ENCODE assay signal across 22 cellular contexts in genomic region chr11:108628326-108628725, GRCh38. TPM values are rescaled to one million over a fixed set of nuclear protein-coding genes. Genes with fewer than 3 reads are reported as not detected.
DNase-seq lines count a peak whose midpoint lies in the region; ATAC-seq and TF ChIP-seq lines count a peak whose summit lies in the region.
"Had no signal": no experiment of that assay in that cellular context is flagged by ENCODE, and none has a peak within 500 bp of the region (broad histone marks: within the 10 kb centered on the region; RNA-seq: fewer than 3 reads in every experiment).

No MANE protein-coding gene starts in this region.

- no peak overlapping the region for H3K4me3 ChIP-seq in IMR-90 (ENCODE audit: insufficient read depth, low read depth, low read length)
- peak overlapping the region in 1 of 2 donors; percentile 41 for H3K4me3 ChIP-seq in neuronal stem cell (ENCODE audit: low read length in 2 of 2)
- H3K4me3 ChIP-seq in vagina, result no peak overlapping the region
- H3K4me3 ChIP-seq: BLaER1, GM12878 had no signal

- dilution Hi-C loops in IMR-90 (cut with HindIII; ENCODE audit: low sequenced_read_pairs, unreplicated experiment), result no loop called here

- no peaks in the 10 kb centered on the region for H3K36me3 ChIP-seq in IMR-90 (ENCODE audit: control insufficient read depth, insufficient read depth, low read length)
- H3K36me3 ChIP-seq in neuronal stem cell (replicated peaks in 1 of 2; ENCODE audit: control insufficient read depth in 2 of 2, insufficient read depth in 2 of 2, low read length in 2 of 2), result no peaks in the 10 kb centered on the region
- no peaks in the 10 kb centered on the region for H3K36me3 ChIP-seq in vagina
- H3K36me3 ChIP-seq: BE2C, BLaER1 had no signal

- CTCF ChIA-PET in IMR-90 (lab: Yijun Ruan, JAX), result no interaction called here

- no TSS peak for BruUV-seq in IMR-90 (replicated peaks; lab: Mats Ljungman, UMichigan)

- H3K9me3 ChIP-seq in IMR-90 (ENCODE audit: control insufficient read depth, insufficient read depth, low read length), result no peaks in the 10 kb centered on the region
- peaks cover 10 to 14% of the 10 kb centered on the region in 2 donors for H3K9me3 ChIP-seq in neuronal stem cell (replicated peaks in 1 of 2; ENCODE audit: control insufficient read depth in 2 of 2, insufficient read depth in 1 of 2, low read depth in 1 of 2, low read length in 2 of 2)
- H3K9me3 ChIP-seq in vagina, result no peaks in the 10 kb centered on the region
- H3K9me3 ChIP-seq: BE2C had no signal

- H3K27ac ChIP-seq in IMR-90 (ENCODE audit: insufficient read depth, low read length), result no peak overlapping the region
- no peak overlapping the region for H3K27ac ChIP-seq in neuronal stem cell (replicated peaks; ENCODE audit: low read length)
- no peak overlapping the region for H3K27ac ChIP-seq in vagina
- H3K27ac ChIP-seq: BLaER1 had no signal

- no peaks in the 10 kb centered on the region for H3K36me3 Mint-ChIP-seq in type B pancreatic cell
- H3K36me3 Mint-ChIP-seq: CD14-positive monocyte; CD4-positive, alpha-beta memory T cell; CD4-positive, CD25-positive, alpha-beta regulatory T cell had no signal

- H2AK5ac ChIP-seq in IMR-90 (ENCODE audit: low read depth, low read length), result no peak overlapping the region
- H2AK5ac ChIP-seq in neuronal stem cell (ENCODE audit: low read depth, low read length), result no peak overlapping the region

- TF ChIP-seq CTCF in IMR-90 (conservative IDR thresholded peaks at IDR 0.05; ENCODE audit: low read depth, low read length) (no peak), type B pancreatic cell (conservative IDR thresholded peaks at IDR 0.05) (no peak), vagina (IDR thresholded peaks at IDR 0.05) (no peak)

- H3K14ac ChIP-seq in IMR-90 (replicated peaks; ENCODE audit: low read depth, low read length) (no peak overlapping the region), neuronal stem cell (ENCODE audit: low read length) (no peak overlapping the region)

- H2BK120ac ChIP-seq in IMR-90 (ENCODE audit: low read depth, low read length) (no peak overlapping the region), neuronal stem cell (ENCODE audit: low read depth, low read length) (no peak overlapping the region)

- no peak overlapping the region for H3K23ac ChIP-seq in IMR-90 (ENCODE audit: low read depth, low read length)
- H3K23ac ChIP-seq in neuronal stem cell (ENCODE audit: low read depth, low read length, poor library complexity), result no peak overlapping the region

- WGBS in IMR-90 (ENCODE audit: extremely low coverage in 2 of 2, insufficient read length in 1 of 2), 2 experiments, result 100% methylated on average over 4 of the region's 10 CpGs; no CpG with 5 or more reads in 1 of the 2 experiments
- no CpG with 5 or more reads among the region's 10 CpGs for WGBS in neuronal stem cell (ENCODE audit: extremely low coverage in 2 of 2, insufficient read length in 2 of 2, insufficient replicate concordance in 1 of 2), 2 donors

- intact Hi-C loops in IMR-90 (cut with micrococcal nuclease) (no loop called here), vagina (cut with DNase I) (no loop called here)

- no peak overlapping the region for H4K8ac ChIP-seq in IMR-90 (ENCODE audit: low read depth in 2 of 2, low read length in 2 of 2)
- H4K8ac ChIP-seq in neuronal stem cell (ENCODE audit: low read depth, low read length), result no peak overlapping the region

- H2AFZ ChIP-seq in IMR-90 (replicated peaks; ENCODE audit: low read length, poor library complexity) (peak overlapping the region; percentile 46), neuronal stem cell (ENCODE audit: low read length) (no peak overlapping the region)

- no peaks in the 10 kb centered on the region for H3K9me3 Mint-ChIP-seq in type B pancreatic cell

- no peaks in the 10 kb centered on the region for H3K27me3 Mint-ChIP-seq in type B pancreatic cell

- no peak overlapping the region for H3K4me3 Mint-ChIP-seq in type B pancreatic cell
- H3K4me3 Mint-ChIP-seq: CD14-positive monocyte; CD4-positive, alpha-beta memory T cell; CD4-positive, CD25-positive, alpha-beta regulatory T cell; CD8-positive, alpha-beta memory T cell had no signal

- no peak overlapping the region for H2BK15ac ChIP-seq in IMR-90 (ENCODE audit: low read depth, low read length)
- H2BK15ac ChIP-seq in neuronal stem cell (ENCODE audit: low read length), result no peak overlapping the region

- H3K9ac ChIP-seq in IMR-90 (ENCODE audit: low read depth, low read length) (no peak overlapping the region), neuronal stem cell (ENCODE audit: low read depth, low read length, poor library complexity) (peak overlapping the region; percentile 51)
- H3K9ac ChIP-seq: BLaER1 had no signal

- no peak for TF ChIP-seq RAD21 in IMR-90 (IDR thresholded peaks at IDR 0.05; ENCODE audit: low read length)

- in situ Hi-C loops in IMR-90 (cut with MboI; ENCODE audit: low sequenced_read_pairs), result no loop called here

- ATAC-seq in IMR-90 (ENCODE audit: low read depth), result no peak
- ATAC-seq: GM12878 had no signal

- no peaks in the 10 kb centered on the region for H3K9me1 ChIP-seq in IMR-90 (ENCODE audit: insufficient read depth, low read length)

- H3K4me2 ChIP-seq in IMR-90 (ENCODE audit: low read depth, low read length) (no peak overlapping the region), neuronal stem cell (ENCODE audit: insufficient read depth, low read length, poor library complexity, severe bottlenecking) (no peak overlapping the region)
- H3K4me2 ChIP-seq: BLaER1 had no signal

- H3K56ac ChIP-seq in IMR-90 (ENCODE audit: extremely low read depth, insufficient read depth, low read length), result no peak overlapping the region

- H3K18ac ChIP-seq in IMR-90 (ENCODE audit: low read depth, low read length) (no peak overlapping the region), neuronal stem cell (ENCODE audit: low read length) (no peak overlapping the region)

- DNase-seq in IMR-90, result no peak
- DNase-seq in neuronal stem cell (ENCODE audit: low spot score), result no peak
- no peak for DNase-seq in type B pancreatic cell (ENCODE audit: extremely low spot score, unreplicated experiment)
- no peak for DNase-seq in vagina (ENCODE audit: extremely low spot score in 2 of 2)
- no peak for DNase-seq in NK-92 treated with Interleukin-12 subunit alpha and Interleukin-12 subunit beta, amount 100 ng/mL, for 24 hours (lab: John Stamatoyannopoulos, UW)
- DNase-seq: 8988T; ACHN; BE2C; C1 segment of cervical spinal cord; CD4-positive, alpha-beta memory T cell; CD4-positive, CD25-positive, alpha-beta regulatory T cell; CD8-positive, alpha-beta memory T cell; COR-L47; DMS 273 treated with DMSO at 0.1 percent for 48 hours; DMS153; DMS79; DND-41; EL; GDM1 had no signal

- no peak for TF ChIP-seq POLR2A in IMR-90 (IDR thresholded peaks at IDR 0.05; ENCODE audit: low read depth, low read length)
- no peak for TF ChIP-seq POLR2A in vagina (IDR thresholded peaks at IDR 0.05)

- H2BK20ac ChIP-seq in IMR-90 (ENCODE audit: low read depth, low read length), result no peak overlapping the region

- H2BK12ac ChIP-seq in neuronal stem cell (ENCODE audit: low read length), result no peak overlapping the region

- H3K79me1 ChIP-seq in IMR-90 (ENCODE audit: low read depth in 1 of 2, low read length in 2 of 2) (no peaks in the 10 kb centered on the region), neuronal stem cell (ENCODE audit: low read depth, low read length) (no peaks in the 10 kb centered on the region)

- H3K27me3 ChIP-seq in IMR-90 (ENCODE audit: control insufficient read depth, insufficient read depth, low read length) (no peaks in the 10 kb centered on the region; the same call in 1 of the 2 replicates), neuronal stem cell (ENCODE audit: control insufficient read depth in 3 of 3, insufficient read depth in 3 of 3, low read depth in 1 of 3, low read length in 3 of 3) (peaks cover 0 to 4% (median 0%) of the 10 kb centered on the region in 3 experiments), vagina (no peaks in the 10 kb centered on the region)
- H3K27me3 ChIP-seq: BE2C, BLaER1 had no signal

- H4K91ac ChIP-seq in IMR-90 (ENCODE audit: insufficient read depth, low read depth, low read length), result no peak overlapping the region
- no peak overlapping the region for H4K91ac ChIP-seq in neuronal stem cell (ENCODE audit: low read depth, low read length, poor library complexity)

- POLR2A ChIA-PET in IMR-90 (lab: Charles Lee; ENCODE audit: unreplicated experiment), result no interaction called here

- H3K4ac ChIP-seq in IMR-90 (ENCODE audit: low read depth, low read length), result no peak overlapping the region
- no peak overlapping the region for H3K4ac ChIP-seq in neuronal stem cell (ENCODE audit: low read length)

- no peaks in the 10 kb centered on the region for H3K4me1 Mint-ChIP-seq in type B pancreatic cell (ENCODE audit: unreplicated experiment)
- H3K4me1 Mint-ChIP-seq: CD14-positive monocyte had no signal

- no peaks in the 10 kb centered on the region for H3K4me1 ChIP-seq in IMR-90 (ENCODE audit: control insufficient read depth, insufficient read depth, low read length)
- peaks cover 0 to 3% of the 10 kb centered on the region in 2 donors for H3K4me1 ChIP-seq in neuronal stem cell (ENCODE audit: control insufficient read depth in 2 of 2, insufficient read depth in 1 of 2, low read depth in 1 of 2, low read length in 2 of 2)
- peaks cover 8% of the 10 kb centered on the region for H3K4me1 ChIP-seq in vagina
- H3K4me1 ChIP-seq: BE2C, BLaER1 had no signal

- no peaks in the 10 kb centered on the region for H4K20me1 ChIP-seq in IMR-90 (ENCODE audit: insufficient read depth, low read length)
- H4K20me1 ChIP-seq: BLaER1 had no signal

- no peak overlapping the region for H3K27ac Mint-ChIP-seq in type B pancreatic cell
- H3K27ac Mint-ChIP-seq: CD14-positive monocyte; CD4-positive, alpha-beta memory T cell; CD4-positive, CD25-positive, alpha-beta regulatory T cell; CD8-positive, alpha-beta memory T cell had no signal

- H2BK5ac ChIP-seq in IMR-90 (ENCODE audit: low read depth, low read length, poor library complexity, severe bottlenecking), result no peak overlapping the region
- H2BK5ac ChIP-seq in neuronal stem cell (ENCODE audit: low read length), result no peak overlapping the region

- H4K5ac ChIP-seq in IMR-90 (ENCODE audit: low read depth, low read length), result no peak overlapping the region

- H2AK9ac ChIP-seq in IMR-90 (replicated peaks; ENCODE audit: low read depth, low read length, poor library complexity), result no peak overlapping the region

RNA-seq across cellular contexts. Expression of gene EXPH5, which starts 34.8 kb away (rescaled TPM):
- total RNA-seq in IMR-90 (2012; rRNA removed) (0.56 and 0.72 TPM in 2 replicates), type B pancreatic cell (ENCODE audit: low replicate concordance) (15.2 and 37.4 TPM in 2 replicates), vagina (16.7 TPM)
- 0.04 and 0.05 TPM in 2 replicates for polyA plus RNA-seq in IMR-90 (2012; rRNA removed)
- 0.01 TPM in 2 replicates for polyA plus RNA-seq in IMR-90 (2012; cell fraction: cytosol; rRNA removed)
- polyA plus RNA-seq in IMR-90 (2012; cell fraction: nucleus; rRNA removed; ENCODE audit: low replicate concordance), result 0.03 and 0.11 TPM in 2 replicates
- polyA plus RNA-seq in neuronal stem cell (2013, experiment 1 of 2), result 0.24 TPM
- polyA plus RNA-seq in neuronal stem cell (2013, experiment 2 of 2), result 0.21 TPM

RNA-seq across cellular contexts. Expression of gene DDX10, which starts 36.5 kb away (rescaled TPM):
- total RNA-seq in IMR-90 (2012; rRNA removed) (28.1 and 31.9 TPM in 2 replicates), type B pancreatic cell (ENCODE audit: low replicate concordance) (26.3 and 34.7 TPM in 2 replicates), vagina (23.8 TPM)
- polyA plus RNA-seq in IMR-90 (2012; rRNA removed), result 20.0 and 20.2 TPM in 2 replicates
- 6.0 and 18.7 TPM in 2 replicates for polyA plus RNA-seq in IMR-90 (2012; cell fraction: cytosol; rRNA removed)
- polyA plus RNA-seq in IMR-90 (2012; cell fraction: nucleus; rRNA removed; ENCODE audit: low replicate concordance), result 5.3 and 41.9 TPM in 2 replicates
- polyA plus RNA-seq in neuronal stem cell (2013, experiment 1 of 2), result 67.3 TPM
- polyA plus RNA-seq in neuronal stem cell (2013, experiment 2 of 2), result 71.8 TPM
